2 cellular contexts compared by ENCODE assay signal in genomic region chr1:15179485-15179883, GRCh38.
TF ChIP-seq lines count a peak whose summit lies in the region.

No MANE protein-coding gene starts in this region.

TF ChIP-seq in HepG2, 621 proteins besides CTCF, POLR2A, EP300 and RAD21:
- no peak for TF ChIP-seq THAP8 (CRISPR knock-in tag; IDR thresholded peaks at IDR 0.05; ENCODE audit: borderline replicate concordance)
- TF ChIP-seq ZNF350 (CRISPR knock-in tag; IDR thresholded peaks at IDR 0.05; ENCODE audit: borderline replicate concordance, low read depth): no peak
- TF ChIP-seq PRPF4 (IDR thresholded peaks at IDR 0.05; ENCODE audit: low read depth, low read length, poor library complexity, severe bottlenecking): no peak
- TF ChIP-seq ZNF3 (CRISPR knock-in tag; IDR thresholded peaks at IDR 0.05): no peak
- no peak for TF ChIP-seq AGO1 (IDR thresholded peaks at IDR 0.05; ENCODE audit: low read depth, low read length, poor library complexity, severe bottlenecking)
- TF ChIP-seq MEIS2 (CRISPR knock-in tag; IDR thresholded peaks at IDR 0.05): no peak
- TF ChIP-seq HNRNPH1 (optimal IDR thresholded peaks at IDR 0.05; ENCODE audit: low read depth, low read length): no peak
- no peak for TF ChIP-seq HOXA7 (CRISPR knock-in tag; IDR thresholded peaks at IDR 0.05)
- TF ChIP-seq ZNF225 (CRISPR knock-in tag; IDR thresholded peaks at IDR 0.05): no peak
- TF ChIP-seq CBX5 (CRISPR knock-in tag; IDR thresholded peaks at IDR 0.05; ENCODE audit: borderline replicate concordance): no peak
- TF ChIP-seq ATF3 (CRISPR knock-in tag; IDR thresholded peaks at IDR 0.05): no peak
- no peak for TF ChIP-seq SP1 (IDR thresholded peaks at IDR 0.05)
- no peak for TF ChIP-seq SP1 (CRISPR knock-in tag; IDR thresholded peaks at IDR 0.05)
- no peak for TF ChIP-seq SP2 (CRISPR knock-in tag; IDR thresholded peaks at IDR 0.05)
- no peak for TF ChIP-seq ZNF501 (CRISPR knock-in tag; IDR thresholded peaks at IDR 0.05)
- no peak for TF ChIP-seq KDM5A (IDR thresholded peaks at IDR 0.05; ENCODE audit: borderline replicate concordance, low read length)
- no peak for TF ChIP-seq PHF21A (CRISPR knock-in tag; IDR thresholded peaks at IDR 0.05)

TF ChIP-seq in endothelial cell of umbilical vein, 7 proteins besides CTCF, POLR2A, EP300 and RAD21:
- no peak for TF ChIP-seq FOS (IDR thresholded peaks at IDR 0.05; ENCODE audit: borderline replicate concordance, insufficient read depth, low read length)
- no peak for TF ChIP-seq JUN (IDR thresholded peaks at IDR 0.05; ENCODE audit: borderline replicate concordance, insufficient read depth, insufficient read length, low read depth)
- TF ChIP-seq GATA2 (IDR thresholded peaks at IDR 0.05; ENCODE audit: insufficient read depth, insufficient read length, low read depth, low read length): no peak
- TF ChIP-seq EZH2 (IDR thresholded peaks at IDR 0.05; ENCODE audit: borderline replicate concordance, low read depth, low read length, severe bottlenecking): no peak
- no peak for TF ChIP-seq MYC (IDR thresholded peaks at IDR 0.05; ENCODE audit: low read depth, low read length)
- no peak for TF ChIP-seq MAX (IDR thresholded peaks at IDR 0.05; ENCODE audit: insufficient read depth, insufficient read length)
- no peak for TF ChIP-seq POLR2AphosphoS5 (IDR thresholded peaks at IDR 0.05; ENCODE audit: insufficient read depth, low read depth, low read length)
TF ChIP-seq in endothelial cell of umbilical vein: peak in this region for 0.
